1 cellular context compared by ENCODE assay signal in genomic region chr22:20303229-20303534, GRCh38. TPM values are rescaled to one million over a fixed set of nuclear protein-coding genes. Genes with fewer than 3 reads are reported as not detected.
"Had no signal": no experiment of that assay in that cellular context is flagged by ENCODE, and none has a peak within 500 bp of the region (broad histone marks: within the 10 kb centered on the region; RNA-seq: fewer than 3 reads in every experiment).

No MANE protein-coding gene starts in this region.

RNA-seq across cellular contexts. Expression of gene RTN4R, which starts 35.1 kb away (rescaled TPM):
- total RNA-seq: GM23248 had no signal
